ENCODE assay signal across 8 cellular contexts in genomic region chr5:35777358-35778087, GRCh38.
DNase-seq lines count a peak whose midpoint lies in the region; ATAC-seq and TF ChIP-seq lines count a peak whose summit lies in the region.

No MANE protein-coding gene starts in this region.

- H3K36me3 ChIP-seq in SJSA1 = no peaks in the 10 kb centered on the region
- H3K36me3 ChIP-seq in gastroesophageal sphincter = no peaks in the 10 kb centered on the region

- WGBS in gastroesophageal sphincter (ENCODE audit: low coverage in 1 of 2), 2 donors = 34 to 37% methylated on average over 9 of the region's 9 CpGs

- TF ChIP-seq CTCF in gastroesophageal sphincter (IDR thresholded peaks at IDR 0.05) = peak; percentile 21 to 52 (median 34)

- TF ChIP-seq EP300 in gastroesophageal sphincter (IDR thresholded peaks at IDR 0.05) = no peak

- H3K4me3 ChIP-seq in SJSA1 = no peak overlapping the region
- H3K4me3 ChIP-seq in gastroesophageal sphincter = no peak overlapping the region

- H3K9me3 ChIP-seq in SJSA1 (replicated peaks) (no peaks in the 10 kb centered on the region), gastroesophageal sphincter (no peaks in the 10 kb centered on the region)

- intact Hi-C loops in posterior cingulate gyrus (cut with DNase I) = loop anchor here (2.0 kb wide), 1 partner anchor 147 kb away; no protein-coding TSS in a partner anchor

- DNase-seq in ACHN (peak; percentile 63), NAMALWA (ENCODE audit: low spot score) (peak; percentile 77), SJSA1 (ENCODE audit: low read depth in 1 of 2, low spot score in 2 of 2) (peak; percentile 59 to 73), posterior cingulate gyrus (peak in 6 of 10 donors; percentile 17 to 73 (median 48))
- DNase-seq in activated effector memory CD4-positive, alpha-beta T cell treated with Interleukin-2 at 50 U/mL for 16 hours = peak; percentile 47

- TF ChIP-seq POLR2A in gastroesophageal sphincter (IDR thresholded peaks at IDR 0.05) = no peak

- ATAC-seq in GM19035 (IDR thresholded peaks at IDR 0.05; ENCODE audit: unreplicated experiment) (peak; percentile 73), gastroesophageal sphincter (no peak), GM18873 (IDR thresholded peaks at IDR 0.05; ENCODE audit: low FRiP score, unreplicated experiment) (no peak)

- in situ Hi-C loops in ACHN (cut with HindIII; ENCODE audit: low pct_ligation_motif_present, low pct_unique_long_range_greater_than_20kb, low sequenced_read_pairs) = no loop called here

- H3K4me1 ChIP-seq in SJSA1 (replicated peaks) = no peaks in the 10 kb centered on the region
- H3K4me1 ChIP-seq in gastroesophageal sphincter = peaks cover 0 to 9% (median 0%) of the 10 kb centered on the region in 3 donors

- H3K27me3 ChIP-seq in SJSA1 (replicated peaks) = no peaks in the 10 kb centered on the region
- H3K27me3 ChIP-seq in gastroesophageal sphincter = no peaks in the 10 kb centered on the region

- H3K27ac ChIP-seq in SJSA1 (no peak overlapping the region), gastroesophageal sphincter (no peak overlapping the region)
